ENCODE assay signal across 29 cellular contexts in genomic region chrX:84168574-84168973, GRCh38. TPM values are rescaled to one million over a fixed set of nuclear protein-coding genes. Genes with fewer than 3 reads are reported as not detected.
DNase-seq lines count a peak whose midpoint lies in the region; ATAC-seq, FAIRE-seq and TF ChIP-seq lines count a peak whose summit lies in the region.
"Had no signal": no experiment of that assay in that cellular context is flagged by ENCODE, and none has a peak within 500 bp of the region (broad histone marks: within the 10 kb centered on the region; RNA-seq: fewer than 3 reads in every experiment).

No MANE protein-coding gene starts in this region.

- TF ChIP-seq CTCF in A549 (IDR thresholded peaks at IDR 0.05) (no peak), fibroblast of mammary gland (conservative IDR thresholded peaks at IDR 0.05; ENCODE audit: control insufficient read depth, insufficient read depth, low read depth, low read length) (no peak), sigmoid colon (IDR thresholded peaks at IDR 0.05) (no peak)

- CTCF ChIA-PET in A549 (lab: Yijun Ruan, JAX) = no interaction called here

- ATAC-seq in A549 = peak; percentile 62 to 65; a peak in 4 of 6 replicates
- ATAC-seq in GM19395 (IDR thresholded peaks at IDR 0.05; ENCODE audit: unreplicated experiment) = no peak
- ATAC-seq: GM12878 had no signal

- H3K4me2 ChIP-seq in A549 = peak overlapping the region; percentile 63

- H3K9me3 ChIP-seq in A549 (no peaks in the 10 kb centered on the region), sigmoid colon (no peaks in the 10 kb centered on the region)
- H3K9me3 ChIP-seq: HAP-1, left ventricle myocardium inferior, right atrium auricular region, tibial artery, vagina had no signal

- TF ChIP-seq EP300 in A549 (IDR thresholded peaks at IDR 0.05) (no peak), sigmoid colon (IDR thresholded peaks at IDR 0.05) (no peak)

- H3K4me3 ChIP-seq in A549 = no peak overlapping the region
- no peak overlapping the region for H3K4me3 ChIP-seq in fibroblast of mammary gland (ENCODE audit: control insufficient read depth, low read depth, low read length)
- no peak overlapping the region for H3K4me3 ChIP-seq in sigmoid colon
- H3K4me3 ChIP-seq: GM12878, HAP-1, left ventricle myocardium inferior, right atrium auricular region, tibial artery, vagina had no signal

- H3K27ac ChIP-seq in A549 = no peak overlapping the region
- H3K27ac ChIP-seq in sigmoid colon = no peak overlapping the region
- H3K27ac ChIP-seq: left ventricle myocardium inferior, parathyroid adenoma, right atrium auricular region, tibial artery, vagina, WERI-Rb-1 had no signal

- peak; percentile 90 for FAIRE-seq in A549 (lab: Jason Lieb, UNC)
- no peak for FAIRE-seq in HTR-8/SVneo (lab: Jason Lieb, UNC)
- FAIRE-seq: GM12878 had no signal

- H3K4me1 ChIP-seq in A549 = peaks cover 34% of the 10 kb centered on the region
- H3K4me1 ChIP-seq in sigmoid colon = no peaks in the 10 kb centered on the region
- H3K4me1 ChIP-seq: left ventricle myocardium inferior, parathyroid adenoma, right atrium auricular region, tibial artery, vagina had no signal

- POLR2A ChIA-PET in A549 (lab: Yijun Ruan, JAX) = no interaction called here

- no peaks in the 10 kb centered on the region for H3K27me3 ChIP-seq in sigmoid colon
- H3K27me3 ChIP-seq: right atrium auricular region, tibial artery, vagina had no signal

- WGBS in A549 (ENCODE audit: missing lambda C conversion rate) = 27% methylated on average over 2 of the region's 2 CpGs
- 93 to 95% methylated on average over 2 of the region's 2 CpGs for WGBS in sigmoid colon, 2 donors

- TF ChIP-seq RAD21 in A549 (conservative IDR thresholded peaks at IDR 0.05 in 1 of 2, IDR thresholded peaks at IDR 0.05 in 1 of 2) = no peak

- no peaks in the 10 kb centered on the region for H3K36me3 ChIP-seq in sigmoid colon
- H3K36me3 ChIP-seq: HAP-1, left ventricle myocardium inferior, right atrium auricular region, tibial artery, vagina, WERI-Rb-1 had no signal

- intact Hi-C loops in sigmoid colon (cut with DNase I) = no loop called here

- TF ChIP-seq POLR2A in A549 (IDR thresholded peaks at IDR 0.05; ENCODE audit: low read length) (no peak), sigmoid colon (IDR thresholded peaks at IDR 0.05) (no peak)

- peak; percentile 3 to 12 for DNase-seq in A549 (ENCODE audit: low read depth in 1 of 2, low spot score in 1 of 2)
- DNase-seq in HT1080 (ENCODE audit: low read depth) = peak; percentile 3
- DNase-seq in amniotic epithelial cell (ENCODE audit: low read depth) = peak; percentile 27
- peak; percentile 47 for DNase-seq in fibroblast of mammary gland (ENCODE audit: low read depth)
- no peak for DNase-seq in HTR-8/SVneo (ENCODE audit: insufficient read length, low spot score)
- DNase-seq in sigmoid colon = no peak
- no peak for DNase-seq in NCI-H146 (lab: John Stamatoyannopoulos, UW)
- DNase-seq: activated CD4-positive, alpha-beta T cell treated with anti-CD3 and anti-CD28 coated beads for 48 hours; activated effector memory CD4-positive, alpha-beta T cell treated with Interleukin-2 at 50 U/mL for 16 hours; AML-193; aorta; Calu3; CD4-positive, CD25-positive, alpha-beta regulatory T cell; endodermal cell; left ventricle myocardium inferior; NCI-H1436 treated with DMSO at 0.1 percent for 48 hours; NCI-H345; SIG-M5; stimulated activated CD4-positive, alpha-beta T cell treated with anti-CD3 and anti-CD28 coated beads, Interleukin-4, amount 100 ng/mL, for 1 hour; T-helper 9 cell; tibial artery; WERI-Rb-1 had no signal

TF ChIP-seq in A549, 52 proteins besides CTCF, POLR2A, EP300 and RAD21:
- TF ChIP-seq KDM1A (IDR thresholded peaks at IDR 0.05; ENCODE audit: low read depth) = no peak
- no peak for TF ChIP-seq CBX8 (IDR thresholded peaks at IDR 0.05)
- no peak for TF ChIP-seq RFX5 (IDR thresholded peaks at IDR 0.05)
- no peak for TF ChIP-seq GATA3 (IDR thresholded peaks at IDR 0.05; ENCODE audit: borderline replicate concordance)
- TF ChIP-seq ATOH8 (CRISPR knock-in tag; IDR thresholded peaks at IDR 0.05; ENCODE audit: low read depth) = no peak
- TF ChIP-seq NPAS2 (CRISPR knock-in tag; IDR thresholded peaks at IDR 0.05; ENCODE audit: borderline replicate concordance) = no peak
- TF ChIP-seq REST (IDR thresholded peaks at IDR 0.05) = no peak
- no peak for TF ChIP-seq SMC3 (IDR thresholded peaks at IDR 0.05)
- TF ChIP-seq ZC3H11A (IDR thresholded peaks at IDR 0.05) = no peak
- TF ChIP-seq ZNF302 (CRISPR knock-in tag; IDR thresholded peaks at IDR 0.05) = no peak
- TF ChIP-seq ELK1 (IDR thresholded peaks at IDR 0.05; ENCODE audit: low read depth, low read length) = no peak
- TF ChIP-seq MAFK (IDR thresholded peaks at IDR 0.05; ENCODE audit: partially characterized antibody) = no peak
- no peak for TF ChIP-seq E2F6 (IDR thresholded peaks at IDR 0.05; ENCODE audit: borderline replicate concordance, low read depth)
- no peak for TF ChIP-seq NFE2L2 (conservative IDR thresholded peaks at IDR 0.05; ENCODE audit: low read length)
- TF ChIP-seq KDM5A (IDR thresholded peaks at IDR 0.05) = no peak
- no peak for TF ChIP-seq JUNB (IDR thresholded peaks at IDR 0.05)
- no peak for TF ChIP-seq EHF (CRISPR knock-in tag; IDR thresholded peaks at IDR 0.05)

RNA-seq across cellular contexts. Expression of gene RPS6KA6, which starts 19.4 kb away (rescaled TPM):
- polyA plus RNA-seq in A549 (2011; rRNA removed) (10.8 and 11.3 TPM in 2 replicates), A549 (2017; fragmentation: RNase III; extraction: RNeasy Plus Mini Kit Qiagen cat#74134 plus additional on column Dnase treatment) (4.3 to 5.1 TPM (median 4.6 TPM) in 3 replicates), sigmoid colon (1 to 10 TPM; 1.8 to 2.7 (median 2.5) TPM)
- polyA plus RNA-seq in A549 (2012; cell fraction: cytosol; rRNA removed) = 1.2 and 1.3 TPM in 2 replicates
- 1.0 and 1.4 TPM in 2 replicates for polyA plus RNA-seq in A549 (2012; cell fraction: nucleus; rRNA removed)
- polyA minus RNA-seq in A549 (2011; rRNA and poly(A)+ RNA removed) = 4.3 and 4.4 TPM in 2 replicates
- not detected in 2 replicates for total RNA-seq in HT1080 (2014; rRNA removed; shearing (Covaris generic))
- polyA plus RNA-seq in HT1080 (2015; cell fraction: cytosol; rRNA removed) = 0.05 and 0.06 TPM in 2 replicates
- polyA plus RNA-seq in HT1080 (2015; cell fraction: nucleus; rRNA removed) = 0.06 and 0.17 TPM in 2 replicates
- 1 to 10 TPM; 2.5 to 7.2 (median 3.9) TPM for total RNA-seq in sigmoid colon
- total RNA-seq: A172 had no signal

Comparison
In these comparisons a context has a peak if more than half of its experiments do, and no peak if none do; other contexts are left out.
1. DNase-seq: peak in A549 (2 of 2), HT1080 (single experiment), amniotic epithelial cell (single experiment) and fibroblast of mammary gland (single experiment); none in HTR-8/SVneo (single experiment), sigmoid colon (single experiment) and NCI-H146 (single experiment).